Comparison of ENCODE assay signal across 9 cellular contexts in genomic region chr13:43087960-43088580, GRCh38.
DNase-seq lines count a peak whose midpoint lies in the region; ATAC-seq lines count a peak whose summit lies in the region.
"Had no signal": no experiment of that assay in that cellular context is flagged by ENCODE, and none has a peak within 500 bp of the region (broad histone marks: within the 10 kb centered on the region; RNA-seq: fewer than 3 reads in every experiment).

No MANE protein-coding gene starts in this region.

- H3K27me3 ChIP-seq in skeletal muscle satellite cell (ENCODE audit: control insufficient read depth, insufficient read depth, low read length): no peaks in the 10 kb centered on the region

- ATAC-seq in GM18909 (IDR thresholded peaks at IDR 0.05; ENCODE audit: poor library complexity, unreplicated experiment): peak; percentile 51

- peak overlapping the region; percentile 78 for H3K9ac ChIP-seq in skeletal muscle satellite cell (ENCODE audit: low read depth, low read length)

- H3K36me3 ChIP-seq in skeletal muscle satellite cell (ENCODE audit: insufficient read depth, low read length): no peaks in the 10 kb centered on the region

- peak overlapping the region; percentile 65 for H3K4me3 ChIP-seq in skeletal muscle satellite cell (ENCODE audit: low read length)

- peaks cover 13% of the 10 kb centered on the region for H3K4me1 ChIP-seq in skeletal muscle satellite cell (ENCODE audit: control insufficient read depth, insufficient read depth, low read length)

- peak overlapping the region; percentile 83 for H3K4me2 ChIP-seq in skeletal muscle satellite cell (ENCODE audit: low read length)

- no peaks in the 10 kb centered on the region for H3K9me3 ChIP-seq in skeletal muscle satellite cell (replicated peaks; ENCODE audit: low read length)

- DNase-seq in OCI-M1 (lab: John Stamatoyannopoulos, UW) (peak; percentile 79), fibroblast of peridontal ligament (ENCODE audit: extremely low read depth) (peak; percentile 44), RKO (ENCODE audit: low spot score) (no peak), NCI-H1436 treated with DMSO at 0.1 percent for 48 hours (lab: John Stamatoyannopoulos, UW) (no peak)
- DNase-seq in stimulated activated CD4-positive, alpha-beta T cell treated with anti-CD3 and anti-CD28 coated beads, Interleukin-4, amount 100 ng/mL, for 1 hour: no peak
- no peak for DNase-seq in stimulated activated CD4-positive, alpha-beta T cell treated with anti-CD3 and anti-CD28 coated beads, Interleukin-2, amount 100 ng/mL, for 24 hours
- DNase-seq: T-helper 9 cell had no signal

Comparison
In these comparisons a context has a peak if more than half of its experiments do, and no peak if none do; other contexts are left out.
1. DNase-seq: peak in OCI-M1 (single experiment) and fibroblast of peridontal ligament (single experiment); none in RKO (single experiment), NCI-H1436 treated with DMSO at 0.1 percent for 48 hours (single experiment), stimulated activated CD4-positive, alpha-beta T cell treated with anti-CD3 and anti-CD28 coated beads, Interleukin-4, amount 100 ng/mL, for 1 hour (single experiment) and stimulated activated CD4-positive, alpha-beta T cell treated with anti-CD3 and anti-CD28 coated beads, Interleukin-2, amount 100 ng/mL, for 24 hours (0 of 2).